In genomic region chr3:125766285-125766826, GRCh38 we compare ENCODE assay signal across 8 cellular contexts.
DNase-seq lines count a peak whose midpoint lies in the region; TF ChIP-seq lines count a peak whose summit lies in the region.
"Not testable (repeated sequence)": the region's sequence is repeated elsewhere in the genome, so short reads cannot be mapped to it uniquely, and the experiment has no call there.

No MANE protein-coding gene starts in this region.

- not testable (repeated sequence) for H4K20me1 ChIP-seq in fibroblast of lung (ENCODE audit: control insufficient read depth, extremely low read depth, insufficient read depth, low read length)

- not testable (repeated sequence) for H3K27me3 ChIP-seq in fibroblast of lung (ENCODE audit: control insufficient read depth, insufficient read depth, low read length); mesendoderm (ENCODE audit: insufficient read depth, low read length, poor library complexity)

- H3K36me3 Mint-ChIP-seq in T-helper 1 cell treated with Interleukin-12 subunit alpha and Interleukin-12 subunit beta and Interleukin-4 antibody, amounts not matched to agents 30 μg/mL and 1 μg/mL, for 36 hours (ENCODE audit: low read depth) = not testable (repeated sequence)

- peak overlapping the region; percentile 40 for H3K4me3 Mint-ChIP-seq in T-helper 1 cell treated with Interleukin-12 subunit alpha and Interleukin-12 subunit beta and Interleukin-4 antibody, amounts not matched to agents 30 μg/mL and 1 μg/mL, for 36 hours

- H3K23ac ChIP-seq in mesendoderm (ENCODE audit: low read length) = not testable (repeated sequence)

- peaks cover 38% of the 10 kb centered on the region for H3K27me3 Mint-ChIP-seq in T-helper 1 cell treated with Interleukin-12 subunit alpha and Interleukin-12 subunit beta and Interleukin-4 antibody, amounts not matched to agents 30 μg/mL and 1 μg/mL, for 36 hours (ENCODE audit: low read depth)

- H2AK5ac ChIP-seq in mesendoderm (ENCODE audit: low read length) = not testable (repeated sequence)

- not testable (repeated sequence) for H3K9me3 ChIP-seq in fibroblast of lung (ENCODE audit: control insufficient read depth, insufficient read depth, low read depth, low read length)

- peak overlapping the region; percentile 75 for H3K4me2 ChIP-seq in fibroblast of lung (ENCODE audit: extremely low read depth, insufficient read depth, low read length)
- peak overlapping the region; percentile 38 for H3K4me2 ChIP-seq in mesendoderm (ENCODE audit: low read length)

- not testable (repeated sequence) for H3K18ac ChIP-seq in mesendoderm (ENCODE audit: low read length)

- not testable (repeated sequence) for H2BK15ac ChIP-seq in mesendoderm (replicated peaks; ENCODE audit: low read depth)

- not testable (repeated sequence) for H3K79me1 ChIP-seq in mesendoderm (ENCODE audit: low read length)

- WGBS in mesendoderm (ENCODE audit: extremely low coverage, insufficient coverage, low lambda C conversion rate) = no CpG with 5 or more reads among the region's 54 CpGs

- not testable (repeated sequence) for H3K27ac ChIP-seq in 22Rv1; fibroblast of lung (ENCODE audit: insufficient read depth, low read length); mesendoderm (ENCODE audit: low read depth, low read length)

- H3K9ac ChIP-seq in fibroblast of lung (ENCODE audit: insufficient read depth, low read length) = not testable (repeated sequence)
- peak overlapping the region; percentile 72 for H3K9ac ChIP-seq in mesendoderm (ENCODE audit: low read length)

- H3K4me1 ChIP-seq in fibroblast of lung (ENCODE audit: control insufficient read depth, extremely low read depth, insufficient read depth, low read length); mesendoderm (ENCODE audit: control insufficient read depth, low read depth, low read length): not testable (repeated sequence)

- H4K8ac ChIP-seq in mesendoderm (ENCODE audit: low read depth, low read length) = not testable (repeated sequence)

- H3K4me3 ChIP-seq in fibroblast of lung (replicated peaks in 1 of 4; ENCODE audit: control extremely low read depth in 1 of 4, insufficient read depth in 1 of 4, low read depth in 3 of 4, low read length in 4 of 4) = peak overlapping the region in 2 of 4 experiments; percentile 12 to 56
- not testable (repeated sequence) for H3K4me3 ChIP-seq in mesendoderm (ENCODE audit: low read length)

- not testable (repeated sequence) for H2BK5ac ChIP-seq in mesendoderm (ENCODE audit: low read length)

- peak overlapping the region; percentile 85 for H3K56ac ChIP-seq in mesendoderm (ENCODE audit: low read length)

- peak overlapping the region; percentile 46 for H2AFZ ChIP-seq in fibroblast of lung (ENCODE audit: low read length)

- DNase-seq in NCI-H1436 (lab: John Stamatoyannopoulos, UW) (peak; percentile 59), fibroblast of lung (ENCODE audit: low read depth in 2 of 2) (peak; percentile 22 to 36), mesendoderm (peak; percentile 57)
- DNase-seq in activated naive CD4-positive, alpha-beta T cell treated with Interleukin-2 at 50 U/mL for 16 hours = peak; percentile 72
- DNase-seq in stimulated activated CD4-positive, alpha-beta T cell treated with anti-CD3 and anti-CD28 coated beads, Interleukin-1b, Interleukin-23, amount 100 ng/mL, for 24 hours (ENCODE audit: low read depth in 4 of 4, low spot score in 1 of 4) = peak; percentile 37 to 52 (median 46)

- H3K4me1 Mint-ChIP-seq in T-helper 1 cell treated with Interleukin-12 subunit alpha and Interleukin-12 subunit beta and Interleukin-4 antibody, amounts not matched to agents 30 μg/mL and 1 μg/mL, for 36 hours (ENCODE audit: low read depth) = not testable (repeated sequence)

- not testable (repeated sequence) for H2BK120ac ChIP-seq in mesendoderm (ENCODE audit: low read depth, low read length)

- not testable (repeated sequence) for H3K4ac ChIP-seq in mesendoderm (ENCODE audit: low read depth, low read length)

- TF ChIP-seq CTCF in 22Rv1 (IDR thresholded peaks at IDR 0.05) = peak; percentile 80
- TF ChIP-seq CTCF in GM12873 (IDR thresholded peaks at IDR 0.05; ENCODE audit: insufficient read depth, low read depth, low read length, missing control alignments) = peak; percentile 53
- peak; percentile 22 to 47 for TF ChIP-seq CTCF in fibroblast of lung (conservative IDR thresholded peaks at IDR 0.05 in 1 of 2, IDR thresholded peaks at IDR 0.05 in 1 of 2; ENCODE audit: low read depth in 1 of 2, low read length in 2 of 2)

- H4K5ac ChIP-seq in mesendoderm (ENCODE audit: low read length) = not testable (repeated sequence)

- not testable (repeated sequence) for H3K79me2 ChIP-seq in fibroblast of lung (ENCODE audit: control insufficient read depth, insufficient read depth, low read length); mesendoderm (ENCODE audit: control insufficient read depth, insufficient read depth, low read length)

- H3K27ac Mint-ChIP-seq in T-helper 1 cell treated with Interleukin-12 subunit alpha and Interleukin-12 subunit beta and Interleukin-4 antibody, amounts not matched to agents 30 μg/mL and 1 μg/mL, for 36 hours = not testable (repeated sequence)

- not testable (repeated sequence) for H3K9me3 Mint-ChIP-seq in T-helper 1 cell treated with Interleukin-12 subunit alpha and Interleukin-12 subunit beta and Interleukin-4 antibody, amounts not matched to agents 30 μg/mL and 1 μg/mL, for 36 hours

- H3K36me3 ChIP-seq in fibroblast of lung (ENCODE audit: control insufficient read depth, insufficient read depth, low read length); mesendoderm (ENCODE audit: control insufficient read depth, insufficient read depth, low read length): not testable (repeated sequence)
